In the genomic region with DNA sequence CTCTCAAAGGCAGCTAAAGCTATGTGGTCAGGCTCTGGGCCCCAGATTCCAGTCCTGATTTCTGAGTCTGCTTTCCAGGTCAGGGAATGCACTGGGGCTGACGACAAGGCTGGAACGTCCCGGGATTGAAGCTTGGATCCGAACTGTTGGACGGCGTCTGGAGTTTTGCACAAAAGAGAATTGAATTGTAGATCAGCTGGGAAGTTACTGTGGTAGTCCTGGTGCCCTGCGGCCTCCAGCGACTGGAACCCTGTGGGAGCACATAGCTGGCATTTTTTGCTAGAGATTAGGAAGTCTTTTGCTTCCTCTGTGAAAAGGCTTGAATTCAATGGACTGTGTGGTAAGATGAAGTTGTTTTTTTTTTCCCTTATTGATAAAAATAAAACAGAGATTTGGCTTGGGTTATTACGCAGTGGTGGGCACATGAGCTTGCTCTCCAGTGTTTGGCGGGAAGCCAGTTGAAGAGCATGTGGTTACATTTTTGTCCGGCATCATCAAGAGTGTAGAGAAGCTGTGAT, we compare ENCODE assay signal across 9 cellular contexts. TPM values are rescaled to one million over a fixed set of nuclear protein-coding genes. Genes with fewer than 3 reads are reported as not detected.
DNase-seq lines count a peak whose midpoint lies in the region; ATAC-seq and TF ChIP-seq lines count a peak whose summit lies in the region.
"Had no signal": no experiment of that assay in that cellular context is flagged by ENCODE, and none has a peak within 500 bp of the region (broad histone marks: within the 10 kb centered on the region; RNA-seq: fewer than 3 reads in every experiment).

A gene (plus strand): TSS at position 51 of the 518 bp plus-strand sequence.

- no peak for DNase-seq in activated CD8-positive, alpha-beta memory T cell treated with anti-CD3 and anti-CD28 coated beads, Interleukin-2, amount 10 ng/mL, durations not matched to agents 7 days and 5 days
- DNase-seq in activated CD8-positive, alpha-beta memory T cell treated with anti-CD3 and anti-CD28 coated beads for 24 hours: no peak
- DNase-seq in mesenchymal stem cell (peak; percentile 12), upper lobe of right lung (no peak), GM10248 (ENCODE audit: extremely low spot score) (no peak), kidney tubule cell (ENCODE audit: low spot score) (no peak)
- no peak for DNase-seq in activated T-cell treated with anti-CD3 and anti-CD28 coated beads, Interleukin-2, amount 50 U/mL, for 24 hours

- 73% methylated on average over 11 of the region's 11 CpGs for WGBS in mesenchymal stem cell

- intact Hi-C loops in dendritic cell treated with granulocyte-macrophage colony-stimulating factor and Interleukin-4, amounts not matched to agents 40 ng/mL and 50 ng/mL, for 4 days (cut with micrococcal nuclease): no loop called here
- intact Hi-C loops in upper lobe of right lung (cut with DNase I): no loop called here

- H3K9ac ChIP-seq in mesenchymal stem cell (ENCODE audit: low read length): no peak within 1 kb of the TSS

- H3K4me1 ChIP-seq in mesenchymal stem cell (ENCODE audit: control insufficient read depth, insufficient read depth, low read depth, low read length): peaks cover 7% of the 10 kb centered on the region
- H3K4me1 ChIP-seq in upper lobe of right lung: peaks cover 9% of the 10 kb centered on the region

- no peak within 1 kb of the TSS for H3K18ac ChIP-seq in mesenchymal stem cell (ENCODE audit: low read depth in 1 of 2, low read length in 2 of 2)

- no peak within 1 kb of the TSS for H3K4me3 Mint-ChIP-seq in activated CD8-positive, alpha-beta memory T cell treated with anti-CD3 and anti-CD28 coated beads, Interleukin-2, amount 10 ng/mL, durations not matched to agents 7 days and 5 days
- H3K4me3 Mint-ChIP-seq in dendritic cell treated with granulocyte-macrophage colony-stimulating factor and Interleukin-4, amounts not matched to agents 40 ng/mL and 50 ng/mL, for 4 days: no peak within 1 kb of the TSS
- no peak within 1 kb of the TSS for H3K4me3 Mint-ChIP-seq in activated T-cell treated with anti-CD3 and anti-CD28 coated beads, Interleukin-2, amount 50 U/mL, for 24 hours

- H2AK5ac ChIP-seq in mesenchymal stem cell (ENCODE audit: low read length, severe bottlenecking): peak within 1 kb of the TSS; percentile 44

- H3K27ac ChIP-seq in mesenchymal stem cell (ENCODE audit: low read length, poor library complexity, severe bottlenecking) (peak within 1 kb of the TSS; percentile 73), upper lobe of right lung (no peak within 1 kb of the TSS)
- H3K27ac ChIP-seq: C4-2B had no signal

- TF ChIP-seq CTCF in upper lobe of right lung (IDR thresholded peaks at IDR 0.05): no peak
- TF ChIP-seq CTCF in GM10248 (IDR thresholded peaks at IDR 0.05; ENCODE audit: control extremely low read depth, extremely low read depth, low read depth, missing control alignments): no peak

- no peaks in the 10 kb centered on the region for H3K79me1 ChIP-seq in mesenchymal stem cell (replicated peaks; ENCODE audit: low read length, poor library complexity, severe bottlenecking)

- no peaks in the 10 kb centered on the region for H3K36me3 Mint-ChIP-seq in activated CD8-positive, alpha-beta memory T cell treated with anti-CD3 and anti-CD28 coated beads, Interleukin-2, amount 10 ng/mL, durations not matched to agents 7 days and 5 days
- H3K36me3 Mint-ChIP-seq in dendritic cell treated with granulocyte-macrophage colony-stimulating factor and Interleukin-4, amounts not matched to agents 40 ng/mL and 50 ng/mL, for 4 days (ENCODE audit: low read depth): no peaks in the 10 kb centered on the region
- H3K36me3 Mint-ChIP-seq in activated T-cell treated with anti-CD3 and anti-CD28 coated beads, Interleukin-2, amount 50 U/mL, for 24 hours (ENCODE audit: low read depth): no peaks in the 10 kb centered on the region

- H3K27me3 Mint-ChIP-seq in activated CD8-positive, alpha-beta memory T cell treated with anti-CD3 and anti-CD28 coated beads, Interleukin-2, amount 10 ng/mL, durations not matched to agents 7 days and 5 days: peaks cover 5% of the 10 kb centered on the region
- no peaks in the 10 kb centered on the region for H3K27me3 Mint-ChIP-seq in dendritic cell treated with granulocyte-macrophage colony-stimulating factor and Interleukin-4, amounts not matched to agents 40 ng/mL and 50 ng/mL, for 4 days
- no peaks in the 10 kb centered on the region for H3K27me3 Mint-ChIP-seq in activated T-cell treated with anti-CD3 and anti-CD28 coated beads, Interleukin-2, amount 50 U/mL, for 24 hours

- H3K27me3 ChIP-seq in mesenchymal stem cell (ENCODE audit: control insufficient read depth in 1 of 2, insufficient read depth in 1 of 2, low read length in 2 of 2) (peaks cover 8 to 10% of the 10 kb centered on the region in 2 experiments), upper lobe of right lung (no peaks in the 10 kb centered on the region)

- no peak within 1 kb of the TSS for H3K4ac ChIP-seq in mesenchymal stem cell (ENCODE audit: low read depth in 1 of 2, low read length in 2 of 2)

- H3K27ac Mint-ChIP-seq in activated CD8-positive, alpha-beta memory T cell treated with anti-CD3 and anti-CD28 coated beads, Interleukin-2, amount 10 ng/mL, durations not matched to agents 7 days and 5 days: no peak within 1 kb of the TSS
- peak within 1 kb of the TSS; percentile 78 for H3K27ac Mint-ChIP-seq in dendritic cell treated with granulocyte-macrophage colony-stimulating factor and Interleukin-4, amounts not matched to agents 40 ng/mL and 50 ng/mL, for 4 days
- no peak within 1 kb of the TSS for H3K27ac Mint-ChIP-seq in activated T-cell treated with anti-CD3 and anti-CD28 coated beads, Interleukin-2, amount 50 U/mL, for 24 hours

- no peak within 1 kb of the TSS for H3K4me2 ChIP-seq in mesenchymal stem cell (ENCODE audit: low read length, poor library complexity, severe bottlenecking)

- H3K4me3 ChIP-seq in mesenchymal stem cell (ENCODE audit: insufficient read depth in 1 of 2, low read depth in 1 of 2, low read length in 2 of 2) (no peak within 1 kb of the TSS), upper lobe of right lung (no peak within 1 kb of the TSS)

- no peak within 1 kb of the TSS for H4K8ac ChIP-seq in mesenchymal stem cell (ENCODE audit: low read length)

- POLR2A ChIA-PET in GM10248 (lab: Yijun Ruan, JAX): no interaction called here

- no peak within 1 kb of the TSS for H2BK120ac ChIP-seq in mesenchymal stem cell (ENCODE audit: low read depth, low read length)

- H4K91ac ChIP-seq in mesenchymal stem cell (ENCODE audit: low read length): no peak within 1 kb of the TSS

- no peak within 1 kb of the TSS for H3K14ac ChIP-seq in mesenchymal stem cell (ENCODE audit: low read length in 2 of 2)

- no peak within 1 kb of the TSS for H2AFZ ChIP-seq in mesenchymal stem cell (ENCODE audit: low read depth, low read length)

- H3K36me3 ChIP-seq in mesenchymal stem cell (ENCODE audit: control insufficient read depth in 1 of 2, insufficient read depth in 2 of 2, low read depth in 1 of 2, low read length in 2 of 2): no peaks in the 10 kb centered on the region
- H3K36me3 ChIP-seq in upper lobe of right lung: no peaks in the 10 kb centered on the region

- ATAC-seq in activated CD8-positive, alpha-beta memory T cell treated with anti-CD3 and anti-CD28 coated beads, Interleukin-2, amount 10 ng/mL, durations not matched to agents 7 days and 5 days: no peak
- no peak for ATAC-seq in upper lobe of right lung

- no peaks in the 10 kb centered on the region for H3K4me1 Mint-ChIP-seq in activated CD8-positive, alpha-beta memory T cell treated with anti-CD3 and anti-CD28 coated beads, Interleukin-2, amount 10 ng/mL, durations not matched to agents 7 days and 5 days
- H3K4me1 Mint-ChIP-seq in dendritic cell treated with granulocyte-macrophage colony-stimulating factor and Interleukin-4, amounts not matched to agents 40 ng/mL and 50 ng/mL, for 4 days (ENCODE audit: low read depth): peaks cover 40% of the 10 kb centered on the region
- H3K4me1 Mint-ChIP-seq in activated T-cell treated with anti-CD3 and anti-CD28 coated beads, Interleukin-2, amount 50 U/mL, for 24 hours (ENCODE audit: low read depth): no peaks in the 10 kb centered on the region

- H2BK5ac ChIP-seq in mesenchymal stem cell (ENCODE audit: low read depth, low read length, poor library complexity, severe bottlenecking): no peak within 1 kb of the TSS

- no peak within 1 kb of the TSS for H2BK12ac ChIP-seq in mesenchymal stem cell (ENCODE audit: low read length in 2 of 2)

- H2BK15ac ChIP-seq in mesenchymal stem cell (ENCODE audit: low read depth, poor library complexity, severe bottlenecking): no peak within 1 kb of the TSS

- H3K9me3 Mint-ChIP-seq in activated CD8-positive, alpha-beta memory T cell treated with anti-CD3 and anti-CD28 coated beads, Interleukin-2, amount 10 ng/mL, durations not matched to agents 7 days and 5 days (ENCODE audit: low read depth): no peaks in the 10 kb centered on the region
- H3K9me3 Mint-ChIP-seq in dendritic cell treated with granulocyte-macrophage colony-stimulating factor and Interleukin-4, amounts not matched to agents 40 ng/mL and 50 ng/mL, for 4 days: peaks cover 10% of the 10 kb centered on the region
- H3K9me3 Mint-ChIP-seq in activated T-cell treated with anti-CD3 and anti-CD28 coated beads, Interleukin-2, amount 50 U/mL, for 24 hours: no peaks in the 10 kb centered on the region

- H3K23ac ChIP-seq in mesenchymal stem cell (ENCODE audit: low read length in 2 of 2): no peak within 1 kb of the TSS

- peaks cover 6% of the 10 kb centered on the region for H3K9me3 ChIP-seq in mesenchymal stem cell (ENCODE audit: control insufficient read depth, low read length)
- no peaks in the 10 kb centered on the region for H3K9me3 ChIP-seq in upper lobe of right lung

- CTCF ChIA-PET in activated CD8-positive, alpha-beta memory T cell treated with anti-CD3 and anti-CD28 coated beads, Interleukin-2, amount 10 ng/mL, durations not matched to agents 7 days and 5 days (lab: Charles Lee): no interaction called here
- CTCF ChIA-PET in GM10248 (lab: Yijun Ruan, JAX): interaction anchor here (0.8 to 2.3 kb wide), 6 partner anchors 9 to 130 kb away, joined by 3 to 6 read pairs (median 6); no protein-coding TSS in a partner anchor

RNA-seq across cellular contexts. Expression of the gene that starts here (rescaled TPM):
- total RNA-seq in activated CD8-positive, alpha-beta memory T cell treated with anti-CD3 and anti-CD28 coated beads, Interleukin-2, amount 10 ng/mL, durations not matched to agents 7 days and 5 days: 100 to 1,000 TPM; 121 to 135 TPM
- polyA plus RNA-seq in mesenchymal stem cell (2013, experiment 1 of 2): 69.5 TPM
- polyA plus RNA-seq in mesenchymal stem cell (2013, experiment 2 of 2): 67.5 TPM
- 84.0 TPM for total RNA-seq in upper lobe of right lung
